In the genomic region with DNA sequence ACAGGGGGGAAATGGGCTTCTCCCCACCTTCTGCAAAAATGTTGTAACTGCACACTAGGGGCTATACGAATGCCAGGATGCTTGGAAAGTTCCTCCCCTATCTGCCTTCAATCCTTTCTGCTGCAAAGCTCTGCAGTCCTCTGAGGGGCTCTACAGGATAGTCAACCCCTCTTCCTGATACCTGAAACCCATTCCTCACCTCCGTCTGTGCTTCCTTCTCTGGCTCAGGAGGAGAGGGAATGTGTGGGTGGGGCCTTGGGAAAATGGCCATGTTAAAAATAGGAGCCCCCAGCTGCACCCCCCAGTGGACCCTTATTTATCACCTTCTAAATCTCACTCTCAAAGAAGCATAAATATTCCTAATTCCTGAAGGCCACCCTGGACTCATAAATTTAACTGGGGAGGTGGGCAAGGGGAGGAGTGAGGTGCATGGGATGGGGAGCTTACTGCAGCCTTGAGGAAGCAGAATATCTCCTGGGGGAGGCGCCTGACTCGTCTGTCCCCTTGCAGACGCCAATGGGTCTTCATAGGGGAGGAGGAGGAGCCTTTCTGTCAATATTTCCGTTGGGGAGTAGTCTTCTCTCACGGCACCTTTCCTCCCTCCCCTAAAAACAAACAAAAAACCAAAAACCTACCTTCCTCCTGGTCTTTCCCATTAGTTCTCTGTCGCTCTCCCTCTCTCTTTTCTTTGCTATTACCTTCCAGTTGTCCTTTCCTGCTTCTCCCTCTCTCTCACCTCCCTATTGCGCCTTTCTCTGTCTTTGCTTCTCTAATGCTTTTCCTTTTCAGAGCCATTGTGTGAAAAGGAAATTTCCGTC, we compare ENCODE assay signal across 9 cellular contexts. TPM values are rescaled to one million over a fixed set of nuclear protein-coding genes. Genes with fewer than 3 reads are reported as not detected.
DNase-seq lines count a peak whose midpoint lies in the region; ATAC-seq, FAIRE-seq and TF ChIP-seq lines count a peak whose summit lies in the region.
"Had no signal": no experiment of that assay in that cellular context is flagged by ENCODE, and none has a peak within 500 bp of the region (broad histone marks: within the 10 kb centered on the region; RNA-seq: fewer than 3 reads in every experiment).

No MANE protein-coding gene starts in this region.

- POLR2A ChIA-PET in activated CD4-positive, alpha-beta T cell treated with anti-CD3 and anti-CD28 coated beads, Interleukin-2, amount 10 ng/mL, durations not matched to agents 7 days and 5 days (lab: Charles Lee): interaction anchor here (0.7 to 1.7 kb wide), 3 partner anchors 50 to 78 kb away, joined by 3 to 4 read pairs (median 4); a partner anchor contains a TSS

- intact Hi-C loops in gastrocnemius medialis (cut with DNase I; ENCODE audit: low total_unique reads): loop anchor here (2.0 to 10.0 kb wide), 4 partner anchors 69 to 1367 kb away; a partner anchor contains a TSS

- no peak for TF ChIP-seq POLR2A in GM12891 (IDR thresholded peaks at IDR 0.05; ENCODE audit: low read depth, low read length)
- no peak for TF ChIP-seq POLR2A in gastrocnemius medialis (IDR thresholded peaks at IDR 0.05)

- DNase-seq in GM12891 (ENCODE audit: insufficient read length, low spot score) (peak; percentile 53), NCI-H1092 (lab: John Stamatoyannopoulos, UW) (peak; percentile 53), gastrocnemius medialis (no peak), SW 1271 (lab: John Stamatoyannopoulos, UW) (no peak)
- peak; percentile 76 for DNase-seq in activated CD4-positive, alpha-beta T cell treated with anti-CD3 and anti-CD28 coated beads, Interleukin-2, amount 10 ng/mL, durations not matched to agents 7 days and 5 days

- in situ Hi-C loops in gastrocnemius medialis (cut with MboI; ENCODE audit: low sequenced_read_pairs in 4 of 4): loop anchor here (25.0 kb wide), 2 partner anchors 346 to 371 kb away; a partner anchor contains a TSS

- H3K4me3 Mint-ChIP-seq in activated CD4-positive, alpha-beta T cell treated with anti-CD3 and anti-CD28 coated beads, Interleukin-2, amount 10 ng/mL, durations not matched to agents 7 days and 5 days: no peak overlapping the region
- H3K4me3 Mint-ChIP-seq: stimulated activated naive CD8-positive, alpha-beta T cell treated with anti-CD3 and anti-CD28 coated beads, Interleukin-15, Interleukin-2, amounts not matched to agents 100 ng/mL and 50 ng/mL, for 24 hours had no signal

- H3K4me1 ChIP-seq in esophagus (ENCODE audit: control insufficient read depth in 2 of 2, insufficient read depth in 2 of 2, low read length in 1 of 2) (no peaks in the 10 kb centered on the region), gastrocnemius medialis (peaks cover 18 to 22% of the 10 kb centered on the region in 2 donors)

- no peaks in the 10 kb centered on the region for H3K9me3 Mint-ChIP-seq in activated CD4-positive, alpha-beta T cell treated with anti-CD3 and anti-CD28 coated beads, Interleukin-2, amount 10 ng/mL, durations not matched to agents 7 days and 5 days
- H3K9me3 Mint-ChIP-seq: stimulated activated naive CD8-positive, alpha-beta T cell treated with anti-CD3 and anti-CD28 coated beads, Interleukin-15, Interleukin-2, amounts not matched to agents 100 ng/mL and 50 ng/mL, for 24 hours had no signal

- H3K4me3 ChIP-seq in esophagus (ENCODE audit: low read depth in 1 of 2, low read length in 2 of 2): peak overlapping the region; percentile 66 to 72
- peak overlapping the region; percentile 69 to 86 (median 76) for H3K4me3 ChIP-seq in gastrocnemius medialis

- no peak for FAIRE-seq in GM12891 (lab: Jason Lieb, UNC)

- peaks cover 19% of the 10 kb centered on the region for H3K4me1 Mint-ChIP-seq in activated CD4-positive, alpha-beta T cell treated with anti-CD3 and anti-CD28 coated beads, Interleukin-2, amount 10 ng/mL, durations not matched to agents 7 days and 5 days

- no peak for TF ChIP-seq CTCF in gastrocnemius medialis (IDR thresholded peaks at IDR 0.05 in 4 of 5, conservative IDR thresholded peaks at IDR 0.05 in 1 of 5)

- H3K27me3 Mint-ChIP-seq in activated CD4-positive, alpha-beta T cell treated with anti-CD3 and anti-CD28 coated beads, Interleukin-2, amount 10 ng/mL, durations not matched to agents 7 days and 5 days: no peaks in the 10 kb centered on the region
- H3K27me3 Mint-ChIP-seq: stimulated activated naive CD8-positive, alpha-beta T cell treated with anti-CD3 and anti-CD28 coated beads, Interleukin-15, Interleukin-2, amounts not matched to agents 100 ng/mL and 50 ng/mL, for 24 hours had no signal

- no peaks in the 10 kb centered on the region for H3K36me3 Mint-ChIP-seq in activated CD4-positive, alpha-beta T cell treated with anti-CD3 and anti-CD28 coated beads, Interleukin-2, amount 10 ng/mL, durations not matched to agents 7 days and 5 days (ENCODE audit: low read depth)

- no peaks in the 10 kb centered on the region for H3K9me3 ChIP-seq in esophagus (ENCODE audit: control insufficient read depth in 2 of 2, insufficient read depth in 1 of 2, low read depth in 1 of 2, low read length in 1 of 2)
- H3K9me3 ChIP-seq in gastrocnemius medialis: no peaks in the 10 kb centered on the region

- ATAC-seq in gastrocnemius medialis (no peak), HG02970 (IDR thresholded peaks at IDR 0.05; ENCODE audit: low FRiP score, unreplicated experiment) (no peak), HG02571 (IDR thresholded peaks at IDR 0.05; ENCODE audit: unreplicated experiment) (no peak)

- CTCF ChIA-PET in activated CD4-positive, alpha-beta T cell treated with anti-CD3 and anti-CD28 coated beads, Interleukin-2, amount 10 ng/mL, durations not matched to agents 7 days and 5 days (lab: Charles Lee): interaction anchor here (0.5 to 3.3 kb wide), 13 partner anchors 11 to 166 kb away, joined by 3 to 14 read pairs (median 6); a partner anchor contains a TSS

- H3K27ac Mint-ChIP-seq in activated CD4-positive, alpha-beta T cell treated with anti-CD3 and anti-CD28 coated beads, Interleukin-2, amount 10 ng/mL, durations not matched to agents 7 days and 5 days: no peak overlapping the region
- H3K27ac Mint-ChIP-seq: stimulated activated naive CD8-positive, alpha-beta T cell treated with anti-CD3 and anti-CD28 coated beads, Interleukin-15, Interleukin-2, amounts not matched to agents 100 ng/mL and 50 ng/mL, for 24 hours had no signal

- H3K27me3 ChIP-seq in esophagus (ENCODE audit: control insufficient read depth in 1 of 2, insufficient read depth in 2 of 2, low read length in 2 of 2): no peaks in the 10 kb centered on the region
- H3K27me3 ChIP-seq in gastrocnemius medialis: no peaks in the 10 kb centered on the region

- H3K27ac ChIP-seq in esophagus (ENCODE audit: low read depth in 2 of 2, low read length in 1 of 2) (peak overlapping the region in 1 of 2 donors; percentile 89), gastrocnemius medialis (peak overlapping the region; percentile 88 to 94 (median 89))

- WGBS in esophagus, 2 donors: 23 to 29% methylated on average over 10 of the region's 10 CpGs

- H3K36me3 ChIP-seq in esophagus (ENCODE audit: control insufficient read depth in 2 of 2, insufficient read depth in 2 of 2, low read length in 1 of 2) (no peaks in the 10 kb centered on the region), gastrocnemius medialis (no peaks in the 10 kb centered on the region)

TF ChIP-seq in GM12891, 5 proteins besides CTCF, POLR2A, EP300 and RAD21:
- TF ChIP-seq TAF1 (IDR thresholded peaks at IDR 0.05; ENCODE audit: low read depth, low read length): no peak
- TF ChIP-seq POLR2AphosphoS5 (IDR thresholded peaks at IDR 0.05; ENCODE audit: low read depth, low read length): 0 out of 2 replicates have a peak, but pooled peaks have one; percentile 40

RNA-seq across cellular contexts. Expression of a gene that starts 6.3 kb away (rescaled TPM):
- 2.9 TPM for polyA plus RNA-seq in GM12891 (2012; ENCODE audit: low read depth, missing spikeins)
- total RNA-seq in activated CD4-positive, alpha-beta T cell treated with anti-CD3 and anti-CD28 coated beads, Interleukin-2, amount 10 ng/mL, durations not matched to agents 7 days and 5 days: under 1 TPM; 0.15 to 0.33 TPM
- under 1 TPM; 0.29 TPM for polyA plus RNA-seq in esophagus
- under 1 TPM in 2 of 4 donors, not detected in 2; 0.49 to 0.51 TPM for total RNA-seq in gastrocnemius medialis

RNA-seq across cellular contexts. Expression of a gene that starts 26.5 kb away (rescaled TPM):
- polyA plus RNA-seq in GM12891 (2012; ENCODE audit: low read depth, missing spikeins): 7.9 TPM
- total RNA-seq in activated CD4-positive, alpha-beta T cell treated with anti-CD3 and anti-CD28 coated beads, Interleukin-2, amount 10 ng/mL, durations not matched to agents 7 days and 5 days: 1 to 10 TPM in 1 of 2 experiments, under 1 TPM in 1; 0.48 to 1.3 TPM
- polyA plus RNA-seq in esophagus: 10 to 100 TPM; 44.6 to 49.9 TPM
- 10 to 100 TPM in 3 of 4 donors, 1 to 10 TPM in 1; 3.3 to 21.0 (median 18.3) TPM for total RNA-seq in gastrocnemius medialis

RNA-seq across cellular contexts. Expression of a gene that starts 33.1 kb away (rescaled TPM):
- 175 TPM for polyA plus RNA-seq in GM12891 (2012; ENCODE audit: low read depth, missing spikeins)
- 100 to 1,000 TPM; 113 to 124 TPM for total RNA-seq in activated CD4-positive, alpha-beta T cell treated with anti-CD3 and anti-CD28 coated beads, Interleukin-2, amount 10 ng/mL, durations not matched to agents 7 days and 5 days
- polyA plus RNA-seq in esophagus: 10 to 100 TPM; 48.8 to 85.0 TPM
- total RNA-seq in gastrocnemius medialis: 100 to 1,000 TPM in 2 of 4 donors, 10 to 100 TPM in 2; 91.8 to 145 (median 107) TPM

RNA-seq across cellular contexts. Expression of a gene that starts 57.2 kb away (rescaled TPM):
- not detected for polyA plus RNA-seq in GM12891 (2012; ENCODE audit: low read depth, missing spikeins)
- not detected for total RNA-seq in activated CD4-positive, alpha-beta T cell treated with anti-CD3 and anti-CD28 coated beads, Interleukin-2, amount 10 ng/mL, durations not matched to agents 7 days and 5 days
- polyA plus RNA-seq in esophagus: under 1 TPM; 0.08 to 0.09 TPM
- total RNA-seq in gastrocnemius medialis: 1 to 10 TPM in 2 of 4 donors, under 1 TPM in 1, not detected in 1; 0.64 to 8.0 (median 1.8) TPM

Comparison
In these comparisons a context has a peak if more than half of its experiments do, and no peak if none do; other contexts are left out.
1. DNase-seq: peak in GM12891 (single experiment), NCI-H1092 (single experiment) and activated CD4-positive, alpha-beta T cell treated with anti-CD3 and anti-CD28 coated beads, Interleukin-2, amount 10 ng/mL, durations not matched to agents 7 days and 5 days (single experiment); none in gastrocnemius medialis (0 of 2) and SW 1271 (0 of 2).